Comparison of ENCODE assay signal across 28 cellular contexts in genomic region chr12:11397366-11397765, GRCh38. TPM values are rescaled to one million over a fixed set of nuclear protein-coding genes. Genes with fewer than 3 reads are reported as not detected.
A peak's percentile ranks its signal among the peaks of the same experiment; 100 is the strongest.
DNase-seq lines count a peak whose midpoint lies in the region; ATAC-seq, FAIRE-seq and TF ChIP-seq lines count a peak whose summit lies in the region.
"Had no signal": no experiment of that assay in that cellular context is flagged by ENCODE, and none has a peak within 500 bp of the region (broad histone marks: within the 10 kb centered on the region; RNA-seq: fewer than 3 reads in every experiment).

No MANE protein-coding gene starts in this region.

- H3K4me1 ChIP-seq in H9 (ENCODE audit: insufficient read depth, low read length) = no peaks in the 10 kb centered on the region; the same call in 1 of the 2 replicates
- no peaks in the 10 kb centered on the region for H3K4me1 ChIP-seq in endothelial cell of umbilical vein (ENCODE audit: control insufficient read depth, extremely low read depth, insufficient read depth, low read length)
- peaks cover 9 to 14% of the 10 kb centered on the region in 2 experiments for H3K4me1 ChIP-seq in neutrophil (ENCODE audit: control insufficient read depth in 1 of 2, insufficient read depth in 1 of 2, low read depth in 1 of 2, low read length in 1 of 2)
- no peaks in the 10 kb centered on the region for H3K4me1 ChIP-seq in GM23248 (ENCODE audit: insufficient read depth)
- H3K4me1 ChIP-seq: A549, SJSA1 had no signal

- H3K9me3 ChIP-seq in H9 (ENCODE audit: control insufficient read depth, low read depth, low read length) (no peaks in the 10 kb centered on the region), endothelial cell of umbilical vein (replicated peaks; ENCODE audit: control insufficient read depth, insufficient read depth, low read length) (no peaks in the 10 kb centered on the region), neutrophil (no peaks in the 10 kb centered on the region), GM23248 (ENCODE audit: low read depth) (no peaks in the 10 kb centered on the region)
- H3K9me3 ChIP-seq: A549; BLaER1 treated with 17β-estradiol and CSF1 and Interleukin-3, amounts not matched to agents 10 nM and 100 nM; SJSA1 had no signal

- H3K36me3 Mint-ChIP-seq in H9 (ENCODE audit: insufficient read depth in 1 of 3, low read depth in 3 of 3) = no peaks in the 10 kb centered on the region
- H3K36me3 Mint-ChIP-seq: CD4-positive, alpha-beta memory T cell had no signal

- peak overlapping the region in 1 of 3 experiments; percentile 3; a peak in 1 of 7 replicates for H3K27ac Mint-ChIP-seq in H9
- H3K27ac Mint-ChIP-seq: CD4-positive, alpha-beta memory T cell; T-cell had no signal

- CTCF ChIA-PET in endothelial cell of umbilical vein (lab: Charles Lee) = no interaction called here

- no peak overlapping the region for H3K9ac ChIP-seq in H9 (ENCODE audit: extremely low read depth, insufficient read length, low read length)
- no peak overlapping the region for H3K9ac ChIP-seq in endothelial cell of umbilical vein (replicated peaks; ENCODE audit: extremely low read depth, insufficient read depth, low read length)
- H3K9ac ChIP-seq in GM23248 = no peak overlapping the region
- H3K9ac ChIP-seq: BLaER1 treated with 17β-estradiol and CSF1 and Interleukin-3, amounts not matched to agents 10 nM and 100 nM had no signal

- H3K4me2 ChIP-seq in H9 (ENCODE audit: insufficient read depth, insufficient read length, low read length) (no peak overlapping the region), endothelial cell of umbilical vein (ENCODE audit: insufficient read depth, low read length) (no peak overlapping the region), GM23248 (ENCODE audit: unreplicated experiment) (no peak overlapping the region)
- H3K4me2 ChIP-seq: A549 had no signal

- DNase-seq in CD1c-positive myeloid dendritic cell (ENCODE audit: extremely low spot score) (peak; percentile 21), H9 (no peak), endothelial cell of umbilical vein (ENCODE audit: low read depth, low spot score) (peak; percentile 22), GM23248 (no peak), inferior parietal cortex (ENCODE audit: extremely low spot score) (no peak), EL (no peak)
- DNase-seq: CD4-positive, alpha-beta memory T cell; DMS 273 treated with DMSO at 0.1 percent for 48 hours; DMS79; HCEC 1CT; KBM-7; NCI-H1048; NCI-H1417; NCI-H1694; NCI-H2029 treated with DMSO at 0.1 percent for 48 hours; NCI-H526 treated with DMSO at 0.1 percent for 48 hours; OCI-M1; T-cell had no signal

- no peak overlapping the region for H3K14ac ChIP-seq in H9 (ENCODE audit: insufficient read depth, low read length)

- H4K8ac ChIP-seq in H9 (replicated peaks; ENCODE audit: insufficient read length, low read depth, low read length) = peak overlapping the region; percentile 30

- no peak overlapping the region for H3K4ac ChIP-seq in H9 (ENCODE audit: low read depth, low read length)

- H3K9me2 ChIP-seq in GM23248 (ENCODE audit: insufficient read depth) = no peaks in the 10 kb centered on the region

- no CpG with 5 or more reads among the region's 1 CpG for WGBS in H9 (ENCODE audit: extremely low coverage, insufficient read length, low lambda C conversion rate)
- 5% methylated on average over 1 of the region's 1 CpG for whole genome bisulfite sequencing in GM23248 (ENCODE audit: low coverage in 1 of 2, low lambda C conversion rate in 2 of 2, missing lambda C conversion rate in 2 of 2), 2 experiments

- H3T11ph ChIP-seq in H9 (ENCODE audit: low read length) = no peak overlapping the region

- H3K27me3 Mint-ChIP-seq in H9 (ENCODE audit: low read depth) = no peaks in the 10 kb centered on the region; the same call in none of the 2 replicates

- H3K79me2 ChIP-seq in H9 (ENCODE audit: insufficient read depth, low read length) = no peaks in the 10 kb centered on the region
- H3K79me2 ChIP-seq in endothelial cell of umbilical vein (ENCODE audit: control insufficient read depth, insufficient read depth, low read length) = no peaks in the 10 kb centered on the region
- no peaks in the 10 kb centered on the region for H3K79me2 ChIP-seq in GM23248 (ENCODE audit: insufficient read depth)

- H3K18ac ChIP-seq in H9 (ENCODE audit: insufficient read length, low read depth, low read length) = no peak overlapping the region

- peak overlapping the region; percentile 44 for H3K23ac ChIP-seq in H9 (ENCODE audit: insufficient read length, low read depth, low read length)

- peaks cover 0 to 6% of the 10 kb centered on the region in 2 experiments; a peak in 1 of 4 replicates for H3K4me1 Mint-ChIP-seq in H9
- H3K4me1 Mint-ChIP-seq: CD4-positive, alpha-beta memory T cell; T-cell had no signal

- TF ChIP-seq CTCF in H9 (conservative IDR thresholded peaks at IDR 0.05) (no peak), endothelial cell of umbilical vein (IDR thresholded peaks at IDR 0.05; ENCODE audit: extremely low read depth in 1 of 2, insufficient read depth in 1 of 2, low read depth in 1 of 2, low read length in 2 of 2) (no peak), neutrophil (IDR thresholded peaks at IDR 0.05) (no peak)

- no peak overlapping the region for H2AK5ac ChIP-seq in H9 (ENCODE audit: insufficient read length, low read length)

- no peak overlapping the region for H2BK15ac ChIP-seq in H9 (ENCODE audit: low read depth, low read length)

- no peak overlapping the region for H2BK120ac ChIP-seq in H9 (ENCODE audit: low read depth, low read length, poor library complexity, severe bottlenecking)

- H3K36me3 ChIP-seq in endothelial cell of umbilical vein (ENCODE audit: control insufficient read depth in 2 of 2, extremely low read depth in 1 of 2, insufficient read depth in 2 of 2, low read length in 2 of 2) (no peaks in the 10 kb centered on the region), neutrophil (no peaks in the 10 kb centered on the region), GM23248 (ENCODE audit: low read depth) (no peaks in the 10 kb centered on the region)
- H3K36me3 ChIP-seq: BLaER1 treated with 17β-estradiol and CSF1 and Interleukin-3, amounts not matched to agents 10 nM and 100 nM; SJSA1 had no signal

- FAIRE-seq in endothelial cell of umbilical vein (lab: Jason Lieb, UNC) = no peak
- FAIRE-seq: GM12892, RCC 7860 had no signal

- H4K91ac ChIP-seq in H9 (ENCODE audit: insufficient read length, low read depth, low read length) = no peak overlapping the region

- no peaks in the 10 kb centered on the region for H3K79me1 ChIP-seq in H9 (ENCODE audit: insufficient read depth, low read depth, low read length, poor library complexity, severe bottlenecking)

- H2BK20ac ChIP-seq in H9 (ENCODE audit: low read depth, low read length, poor library complexity, severe bottlenecking) = no peak overlapping the region

- no peak for TF ChIP-seq POLR2A in endothelial cell of umbilical vein (IDR thresholded peaks at IDR 0.05; ENCODE audit: low read depth, low read length)

- intact Hi-C loops in endothelial cell of umbilical vein (cut with micrococcal nuclease) = loop anchor here (2.0 kb wide), 1 partner anchor 47 kb away; no protein-coding TSS in a partner anchor

- H2AFZ ChIP-seq in H9 (ENCODE audit: low read length) (no peak overlapping the region), endothelial cell of umbilical vein (ENCODE audit: low read depth, low read length) (no peak overlapping the region), GM23248 (no peak overlapping the region)

- no peak overlapping the region for H3K4me3 Mint-ChIP-seq in H9
- H3K4me3 Mint-ChIP-seq: CD4-positive, alpha-beta memory T cell; T-cell had no signal

- no peaks in the 10 kb centered on the region for H3K9me1 ChIP-seq in endothelial cell of umbilical vein (replicated peaks; ENCODE audit: control insufficient read depth, extremely low read depth, insufficient read depth, low read length)

- dilution Hi-C loops in endothelial cell of umbilical vein (cut with MboI; ENCODE audit: extremely low pct_ligation_motif_present, low sequenced_read_pairs) = no loop called here

- H3K4me3 ChIP-seq in endothelial cell of umbilical vein (replicated peaks in 1 of 3; ENCODE audit: insufficient read depth in 1 of 3, low read depth in 1 of 3, low read length in 3 of 3) (no peak overlapping the region), neutrophil (ENCODE audit: low read depth in 1 of 2, low read length in 1 of 2) (no peak overlapping the region), GM23248 (no peak overlapping the region)
- H3K4me3 ChIP-seq: A549; BLaER1 treated with 17β-estradiol and CSF1 and Interleukin-3, amounts not matched to agents 10 nM and 100 nM; SJSA1 had no signal

- no peaks in the 10 kb centered on the region for H3F3A ChIP-seq in GM23248 (ENCODE audit: insufficient read depth)

- no peak overlapping the region for H3K56ac ChIP-seq in H9 (ENCODE audit: insufficient read length, low read depth, low read length)

- H3K27ac ChIP-seq in H9 (ENCODE audit: insufficient read length, low read depth, low read length) = no peak overlapping the region
- H3K27ac ChIP-seq in endothelial cell of umbilical vein (ENCODE audit: insufficient read depth, low read depth, low read length) = no peak overlapping the region
- H3K27ac ChIP-seq in neutrophil = peak overlapping the region; percentile 40
- no peak overlapping the region for H3K27ac ChIP-seq in GM23248
- H3K27ac ChIP-seq: A549; BLaER1 treated with 17β-estradiol and CSF1 and Interleukin-3, amounts not matched to agents 10 nM and 100 nM; SJSA1 had no signal

- no peak overlapping the region for H2BK5ac ChIP-seq in H9 (ENCODE audit: insufficient read length, low read length)

- in situ Hi-C loops in GM23248 (cut with MboI) = no loop called here

- no peak overlapping the region for H4K5ac ChIP-seq in H9 (ENCODE audit: insufficient read length, low read depth, low read length)

- POLR2A ChIA-PET in endothelial cell of umbilical vein (lab: Charles Lee) = no interaction called here

- H3K27me3 ChIP-seq in H9 (ENCODE audit: insufficient read depth, low read length) (no peaks in the 10 kb centered on the region), endothelial cell of umbilical vein (ENCODE audit: control insufficient read depth in 2 of 2, insufficient read depth in 2 of 2, low read length in 2 of 2) (peaks cover 0 to 5% of the 10 kb centered on the region in 2 experiments), neutrophil (no peaks in the 10 kb centered on the region), GM23248 (replicated peaks; ENCODE audit: insufficient read depth) (no peaks in the 10 kb centered on the region)
- H3K27me3 ChIP-seq: BLaER1 treated with 17β-estradiol and CSF1 and Interleukin-3, amounts not matched to agents 10 nM and 100 nM; SJSA1 had no signal

- no peak for ATAC-seq in GM18867 (IDR thresholded peaks at IDR 0.05; ENCODE audit: unreplicated experiment)
- ATAC-seq: A549, T-cell had no signal

- no peak overlapping the region for H2BK12ac ChIP-seq in H9 (ENCODE audit: insufficient read length, low read depth, low read length)

- no peaks in the 10 kb centered on the region; a peak in 1 of 5 replicates for H3K9me3 Mint-ChIP-seq in H9

- H3K23me2 ChIP-seq in H9 (ENCODE audit: insufficient read length, low read depth, low read length, poor library complexity, severe bottlenecking) = no peaks in the 10 kb centered on the region

- H4K20me1 ChIP-seq in H9 (ENCODE audit: control insufficient read depth, insufficient read depth, insufficient read length) (no peaks in the 10 kb centered on the region), endothelial cell of umbilical vein (replicated peaks; ENCODE audit: control insufficient read depth, extremely low read depth, insufficient read depth, low read length) (no peaks in the 10 kb centered on the region), GM23248 (ENCODE audit: insufficient read depth) (no peaks in the 10 kb centered on the region)
- H4K20me1 ChIP-seq: BLaER1 treated with 17β-estradiol and CSF1 and Interleukin-3, amounts not matched to agents 10 nM and 100 nM had no signal

- no TSS peak for BruUV-seq in endothelial cell of umbilical vein (replicated peaks; lab: Mats Ljungman, UMichigan)

RNA-seq across cellular contexts. Expression of gene PRB2, which starts 2.0 kb away (rescaled TPM):
- not detected in 2 replicates for total RNA-seq in H9 (2021)
- not detected in 2 replicates for total RNA-seq in endothelial cell of umbilical vein
- not detected in 2 replicates for polyA plus RNA-seq in endothelial cell of umbilical vein
- not detected in 2 replicates for polyA plus RNA-seq in endothelial cell of umbilical vein (2011; cell fraction: cytosol; rRNA removed)
- not detected in 2 replicates for polyA plus RNA-seq in endothelial cell of umbilical vein (2011; cell fraction: nucleus; rRNA removed)
- not detected in 2 replicates for polyA plus RNA-seq in endothelial cell of umbilical vein (2012)
- not detected in 2 replicates for polyA minus RNA-seq in endothelial cell of umbilical vein
- not detected for polyA minus RNA-seq in endothelial cell of umbilical vein (2011; cell fraction: cytosol; rRNA and poly(A)+ RNA removed)
- not detected in 2 replicates for polyA minus RNA-seq in endothelial cell of umbilical vein (2011; cell fraction: nucleus; rRNA and poly(A)+ RNA removed)
- total RNA-seq in GM23248 (2014; rRNA removed; shearing (Covaris generic)) = not detected in 2 replicates
- polyA plus RNA-seq in GM23248 (2016; fragmentation: Nextera tagmentation; extraction: Ambion mirVana) = 0.16 TPM in 1 of 2 replicates, not detected in the other
- total RNA-seq: CD4-positive, alpha-beta memory T cell; LHCN-M2; MCF 10A; NCI-H460; SJSA1; T-cell had no signal
- polyA plus RNA-seq: A549 had no signal

Comparison
In these comparisons a context has a peak if more than half of its experiments do, and no peak if none do; other contexts are left out.
1. DNase-seq: peak in CD1c-positive myeloid dendritic cell (single experiment) and endothelial cell of umbilical vein (single experiment); none in H9 (single experiment), GM23248 (single experiment), inferior parietal cortex (single experiment) and EL (single experiment).